Comparison of ENCODE assay signal across 24 cellular contexts in genomic region chr2:79850912-79851311, GRCh38.
"Had no signal": no experiment of that assay in that cellular context is flagged by ENCODE, and none has a peak within 500 bp of the region (broad histone marks: within the 10 kb centered on the region; RNA-seq: fewer than 3 reads in every experiment).

No MANE protein-coding gene starts in this region.

- ATAC-seq: Panc1, PC-3 had no signal

- H3K27me3 ChIP-seq: MG63 had no signal

- H3K36me3 ChIP-seq: MG63 had no signal

- H3K4me3 ChIP-seq: MG63 had no signal

- FAIRE-seq: HTR-8/SVneo had no signal

- H3K27ac ChIP-seq: HL-60, RWPE1 had no signal

- H3K9me3 ChIP-seq: MG63 had no signal

- DNase-seq: IMR-90; Karpas-422; KG1; MG63; NCI-H1092; NCI-H1105 treated with DMSO at 0.1 percent for 48 hours; NCI-H1417 treated with DMSO at 0.1 percent for 48 hours; NCI-H146; NCI-H1694 treated with DMSO at 0.1 percent for 48 hours; NCI-H1930; NCI-H2107; NCI-H2171 treated with DMSO at 0.1 percent for 48 hours; NCI-H345; NCI-H446 treated with DMSO at 0.1 percent for 48 hours; NCI-H510A treated with DMSO at 0.1 percent for 48 hours; NCI-H526; NCI-H748 treated with DMSO at 0.1 percent for 48 hours; NK-92 treated with Interleukin-12 subunit alpha and Interleukin-12 subunit beta, amount 100 ng/mL, for 24 hours; PC-3; SHP77 had no signal
